Comparison of ENCODE assay signal across 8 cellular contexts in the genomic region with DNA sequence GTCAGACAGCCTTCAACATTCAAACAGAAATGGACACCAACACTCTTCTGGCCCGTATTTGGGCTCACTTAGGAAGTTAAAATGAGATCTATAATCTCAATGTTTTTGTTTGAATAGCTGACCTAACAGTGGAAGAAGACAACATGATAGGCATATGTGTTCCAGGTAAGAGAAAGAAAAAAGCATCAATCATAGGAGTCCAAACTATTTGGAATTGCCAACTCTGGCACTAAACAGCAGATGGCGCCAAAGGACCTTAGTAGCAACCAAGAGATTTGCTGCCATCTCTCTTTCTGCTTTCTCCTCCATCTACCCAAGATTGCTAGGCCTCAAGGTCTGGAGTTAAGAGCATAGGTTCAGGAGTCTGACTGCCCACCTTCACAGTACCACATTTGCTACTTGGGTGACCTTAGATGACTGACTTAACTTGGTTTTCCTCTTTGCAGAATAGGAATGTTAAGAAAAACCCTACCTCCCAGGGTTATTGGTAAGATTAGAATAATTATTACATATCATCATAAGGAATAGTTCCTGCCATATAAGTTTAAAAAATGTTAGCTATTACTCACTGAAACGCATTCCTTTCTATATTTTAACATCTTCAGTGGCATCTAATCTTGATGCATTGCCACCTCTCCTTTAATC. TPM values are rescaled to one million over a fixed set of nuclear protein-coding genes. Genes with fewer than 3 reads are reported as not detected.
DNase-seq lines count a peak whose midpoint lies in the region; ATAC-seq and TF ChIP-seq lines count a peak whose summit lies in the region.

No MANE protein-coding gene starts in this region.

- ATAC-seq in GM21737 (IDR thresholded peaks at IDR 0.05; ENCODE audit: unreplicated experiment): no peak

- TF ChIP-seq CTCF in BE2C (IDR thresholded peaks at IDR 0.05; ENCODE audit: low read depth, low read length): peak; percentile 95

- no peaks in the 10 kb centered on the region; the same call in 1 of the 2 replicates for H3K27me3 ChIP-seq in BE2C

- no peaks in the 10 kb centered on the region for H3K36me3 ChIP-seq in BE2C

- H3K4me1 ChIP-seq in BE2C: no peaks in the 10 kb centered on the region

- no peak overlapping the region for H3K4me3 ChIP-seq in BE2C (ENCODE audit: low read depth, low read length)

- H3K9me3 ChIP-seq in BE2C: no peaks in the 10 kb centered on the region

- DNase-seq in BE2C (peak; percentile 76), HCEC 1CT (peak; percentile 59), NCI-H526 treated with DMSO at 0.1 percent for 48 hours (lab: John Stamatoyannopoulos, UW) (peak; percentile 46), ecto neural progenitor cell (ENCODE audit: low spot score) (peak; percentile 77), medulla oblongata (ENCODE audit: extremely low spot score) (peak; percentile 81)
- DNase-seq in activated CD4-positive, alpha-beta T cell treated with anti-CD3 and anti-CD28 coated beads, Interleukin-2, amount 50 U/mL, for 48 hours: peak; percentile 73 to 76
- DNase-seq in stimulated activated CD8-positive, alpha-beta memory T cell treated with anti-CD3 and anti-CD28 coated beads, Interleukin-15, amount 100 ng/mL, for 1 hour (ENCODE audit: low read depth): peak; percentile 57

RNA-seq across cellular contexts. Expression of a gene that starts 30.2 kb away (rescaled TPM):
- 80.6 TPM for polyA plus RNA-seq in BE2C (2012; ENCODE audit: insufficient read depth, insufficient read length, low read depth)
